ENCODE assay signal across 8 cellular contexts in genomic region chr1:207964195-207964966, GRCh38. TPM values are rescaled to one million over a fixed set of nuclear protein-coding genes. Genes with fewer than 3 reads are reported as not detected.
A peak's percentile ranks its signal among the peaks of the same experiment; 100 is the strongest.
DNase-seq lines count a peak whose midpoint lies in the region; ATAC-seq and TF ChIP-seq lines count a peak whose summit lies in the region.

No MANE protein-coding gene starts in this region.

- BruUV-seq in PC-9 (replicated peaks; lab: Mats Ljungman, UMichigan): no TSS peak

- peaks cover 18% of the 10 kb centered on the region for H3K27me3 Mint-ChIP-seq in activated CD4-positive, alpha-beta T cell treated with anti-CD3 and anti-CD28 coated beads for 36 hours

- H3K9me3 ChIP-seq in PC-9 (ENCODE audit: insufficient read depth, low read depth) (no peaks in the 10 kb centered on the region), esophagus (ENCODE audit: control insufficient read depth in 2 of 2, insufficient read depth in 1 of 2, low read depth in 1 of 2, low read length in 1 of 2) (no peaks in the 10 kb centered on the region), neuron (ENCODE audit: low read length) (peaks cover 4% of the 10 kb centered on the region)

- TF ChIP-seq CTCF in C4-2B (conservative IDR thresholded peaks at IDR 0.05) (no peak), PC-9 (conservative IDR thresholded peaks at IDR 0.05) (no peak)

- POLR2A ChIA-PET in PC-9 (lab: Charles Lee; ENCODE audit: unreplicated experiment): no interaction called here
- POLR2A ChIA-PET in activated CD4-positive, alpha-beta T cell treated with anti-CD3 and anti-CD28 coated beads for 36 hours (lab: Charles Lee): no interaction called here

- H2AFZ ChIP-seq in PC-9 (no peak overlapping the region; the same call in 1 of the 2 replicates), neuron (ENCODE audit: low read depth, low read length) (peak overlapping the region; percentile 75)

- DNase-seq in PC-9 (peak in 1 of 2 experiments; percentile 2), NCI-H446 (lab: John Stamatoyannopoulos, UW) (no peak)
- no peak for DNase-seq in effector CD8-positive, alpha-beta T cell (lab: John Stamatoyannopoulos, UW)
- no peak for DNase-seq in activated CD4-positive, alpha-beta T cell treated with anti-CD3 and anti-CD28 coated beads for 36 hours

- H3K4me2 ChIP-seq in PC-9: peak overlapping the region; percentile 82

- no peaks in the 10 kb centered on the region for H3K79me2 ChIP-seq in PC-9 (ENCODE audit: low read depth)

- no peaks in the 10 kb centered on the region for H3F3A ChIP-seq in PC-9 (ENCODE audit: insufficient read depth, low read depth)

- ATAC-seq in activated CD4-positive, alpha-beta T cell treated with anti-CD3 and anti-CD28 coated beads for 36 hours: no peak
- no peak for ATAC-seq in HG02885 (IDR thresholded peaks at IDR 0.05; ENCODE audit: poor library complexity, unreplicated experiment)

- H3K27me3 ChIP-seq in PC-9 (ENCODE audit: insufficient read depth, low read depth): 0 out of 2 replicates have a peak, but pooled peaks cover 7% of the 10 kb centered on the region
- H3K27me3 ChIP-seq in esophagus (ENCODE audit: control insufficient read depth in 1 of 2, insufficient read depth in 2 of 2, low read length in 2 of 2): no peaks in the 10 kb centered on the region
- peaks cover 19% of the 10 kb centered on the region for H3K27me3 ChIP-seq in neuron (ENCODE audit: insufficient read depth, low read length)

- H3K4me1 ChIP-seq in PC-9 (replicated peaks; ENCODE audit: insufficient read depth) (peaks cover 4% of the 10 kb centered on the region), esophagus (ENCODE audit: control insufficient read depth in 2 of 2, insufficient read depth in 2 of 2, low read length in 1 of 2) (peaks cover 0 to 11% of the 10 kb centered on the region in 2 donors), neuron (ENCODE audit: insufficient read depth, low read length) (peaks cover 7% of the 10 kb centered on the region)

- no peaks in the 10 kb centered on the region for H3K36me3 Mint-ChIP-seq in activated CD4-positive, alpha-beta T cell treated with anti-CD3 and anti-CD28 coated beads for 36 hours (ENCODE audit: low read depth)

- H3K4me3 Mint-ChIP-seq in activated CD4-positive, alpha-beta T cell treated with anti-CD3 and anti-CD28 coated beads for 36 hours: no peak overlapping the region

- H3K27ac Mint-ChIP-seq in activated CD4-positive, alpha-beta T cell treated with anti-CD3 and anti-CD28 coated beads for 36 hours: no peak overlapping the region

- peaks cover 2% of the 10 kb centered on the region for H3K4me1 Mint-ChIP-seq in activated CD4-positive, alpha-beta T cell treated with anti-CD3 and anti-CD28 coated beads for 36 hours

- H3K9me2 ChIP-seq in PC-9 (ENCODE audit: insufficient read depth): no peaks in the 10 kb centered on the region

- CTCF ChIA-PET in PC-9 (lab: Charles Lee): interaction anchor here (0.6 to 1.8 kb wide), 4 partner anchors 67 to 1329 kb away, joined by 3 to 18 read pairs (median 4); partner anchors contain the start of gene DYRK3
- CTCF ChIA-PET in activated CD4-positive, alpha-beta T cell treated with anti-CD3 and anti-CD28 coated beads for 36 hours (lab: Charles Lee): interaction anchor here (0.6 to 5.3 kb wide), 15 partner anchors 11 to 1599 kb away, joined by 3 to 92 read pairs (median 3); no protein-coding TSS in a partner anchor

- no peaks in the 10 kb centered on the region for H3K36me3 ChIP-seq in PC-9 (ENCODE audit: low read depth)
- no peaks in the 10 kb centered on the region for H3K36me3 ChIP-seq in esophagus (ENCODE audit: control insufficient read depth in 2 of 2, insufficient read depth in 2 of 2, low read length in 1 of 2)
- H3K36me3 ChIP-seq in neuron (ENCODE audit: insufficient read depth, low read length): no peaks in the 10 kb centered on the region

- no peaks in the 10 kb centered on the region for H4K20me1 ChIP-seq in PC-9 (ENCODE audit: insufficient read depth)

- no peak overlapping the region; the same call in 1 of the 2 replicates for H3K4me3 ChIP-seq in PC-9
- peak overlapping the region in 1 of 2 donors; percentile 43 for H3K4me3 ChIP-seq in esophagus (ENCODE audit: low read depth in 1 of 2, low read length in 2 of 2)
- no peak overlapping the region for H3K4me3 ChIP-seq in neuron (ENCODE audit: low read length)

- no peaks in the 10 kb centered on the region for H3K9me3 Mint-ChIP-seq in activated CD4-positive, alpha-beta T cell treated with anti-CD3 and anti-CD28 coated beads for 36 hours (ENCODE audit: low read depth)

- intact Hi-C loops in PC-9 (cut with micrococcal nuclease; ENCODE audit: unreplicated experiment): loop anchor here (1.0 kb wide), 1 partner anchor 281 kb away; no protein-coding TSS in a partner anchor
- intact Hi-C loops in activated CD4-positive, alpha-beta T cell treated with anti-CD3 and anti-CD28 coated beads for 36 hours (cut with DNase I, micrococcal nuclease): no loop called here

- WGBS in esophagus, 2 donors: 48 to 58% methylated on average over 25 of the region's 25 CpGs

- H3K27ac ChIP-seq in C4-2B (peak overlapping the region; percentile 89), PC-9 (no peak overlapping the region), esophagus (ENCODE audit: low read depth in 2 of 2, low read length in 1 of 2) (peak overlapping the region; percentile 80 to 87)

RNA-seq across cellular contexts. Expression of gene CD34, which starts 53.5 kb away (rescaled TPM):
- total RNA-seq in PC-9 (2021): not detected in 2 replicates
- 10 to 100 TPM in 1 of 2 donors, 1 to 10 TPM in 1; 3.8 to 10.2 TPM for polyA plus RNA-seq in esophagus
- under 1 TPM; 0.02 to 0.04 TPM for total RNA-seq in activated CD4-positive, alpha-beta T cell treated with anti-CD3 and anti-CD28 coated beads for 36 hours
